8 cellular contexts compared by ENCODE assay signal in the genomic region with DNA sequence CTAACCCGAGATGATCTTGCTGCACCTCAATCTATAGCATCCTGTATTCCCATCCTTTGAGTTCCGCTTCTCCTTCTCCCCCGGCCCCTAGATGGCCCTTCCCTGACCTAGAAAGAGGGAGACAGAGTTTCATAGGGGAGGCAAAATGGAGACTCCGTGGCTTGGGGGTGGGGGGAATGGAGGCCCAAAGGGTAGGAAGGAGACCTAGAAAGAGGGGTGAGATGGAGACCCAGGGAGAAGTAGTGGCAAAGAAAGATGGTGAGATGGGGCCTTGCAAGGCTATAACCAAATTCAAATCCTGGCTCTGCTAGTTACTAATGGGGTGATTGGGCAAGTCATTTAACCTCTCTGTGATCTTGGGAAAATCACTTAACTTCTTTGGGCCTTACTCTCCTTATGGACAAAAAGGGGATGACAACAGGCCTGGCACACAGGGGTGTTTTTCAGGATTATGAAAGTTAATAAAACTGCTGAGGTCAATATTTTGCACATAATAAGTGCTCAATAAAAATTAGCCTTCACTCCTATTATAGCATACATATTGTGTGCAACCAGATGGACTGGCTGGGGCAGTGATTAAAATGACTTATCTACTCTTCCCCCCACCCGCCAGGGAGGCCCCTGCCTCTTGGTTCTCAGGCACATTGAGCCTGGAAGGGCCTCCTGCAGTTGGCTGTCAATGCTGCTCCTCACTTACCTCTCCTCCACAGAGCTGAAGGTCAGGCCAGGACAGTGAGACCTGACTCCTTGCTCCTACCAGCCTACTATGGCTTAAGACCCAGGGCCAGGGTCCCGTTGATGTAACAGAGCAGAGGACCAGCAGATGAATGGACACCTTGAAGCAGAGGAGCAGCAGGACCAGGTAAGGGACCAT. TPM values are rescaled to one million over a fixed set of nuclear protein-coding genes. Genes with fewer than 3 reads are reported as not detected.
DNase-seq lines count a peak whose midpoint lies in the region; ATAC-seq and TF ChIP-seq lines count a peak whose summit lies in the region.

No MANE protein-coding gene starts in this region.

- WGBS in mesodermal cell (ENCODE audit: insufficient coverage in 2 of 2), 2 experiments, result 44 to 50% methylated on average over 2 to 4 of the region's 6 CpGs

- CTCF ChIA-PET in MCF 10A (lab: Yijun Ruan, JAX), result interaction anchor here (0.7 to 1.2 kb wide), 4 partner anchors 13 to 1229 kb away, joined by 3 to 4 read pairs (median 4); no protein-coding TSS in a partner anchor

- H3K36me3 Mint-ChIP-seq in MCF 10A (ENCODE audit: insufficient read depth, unreplicated experiment), result peaks cover 62% of the 10 kb centered on the region

- H3K27ac Mint-ChIP-seq in MCF 10A (ENCODE audit: low read depth, unreplicated experiment), result peak overlapping the region; percentile 96

- H3K4me1 Mint-ChIP-seq in MCF 10A (ENCODE audit: insufficient read depth, unreplicated experiment), result peaks cover 49% of the 10 kb centered on the region

- TF ChIP-seq CTCF in 22Rv1 (IDR thresholded peaks at IDR 0.05), result no peak
- TF ChIP-seq CTCF in MCF 10A (IDR thresholded peaks at IDR 0.05; ENCODE audit: unreplicated experiment), result no peak

- intact Hi-C loops in MCF 10A (cut with micrococcal nuclease), result loop anchor here (2.0 kb wide), 1 partner anchor 15 kb away; no protein-coding TSS in a partner anchor

- H3K4me3 Mint-ChIP-seq in MCF 10A (ENCODE audit: unreplicated experiment), result peak overlapping the region; percentile 87

- H3K9ac ChIP-seq in HUES48 (ENCODE audit: low read depth, low read length), result peak overlapping the region; percentile 67

- peak; percentile 26 for DNase-seq in MCF 10A (ENCODE audit: unreplicated experiment)
- no peak for DNase-seq in KG1 (lab: John Stamatoyannopoulos, UW)
- no peak for DNase-seq in HuH-7.5 (ENCODE audit: low spot score)

- H3K4me1 ChIP-seq in HUES48 (ENCODE audit: control insufficient read depth, insufficient read depth, low read length) (peaks cover 33% of the 10 kb centered on the region), mesodermal cell (ENCODE audit: control insufficient read depth, insufficient read depth, low read length, poor library complexity, severe bottlenecking) (peaks cover 28% of the 10 kb centered on the region)

- no peaks in the 10 kb centered on the region for H3K27me3 Mint-ChIP-seq in MCF 10A (ENCODE audit: insufficient read depth, unreplicated experiment)

- H3K27ac ChIP-seq in 22Rv1 (peak overlapping the region; percentile 83), HUES48 (ENCODE audit: low read depth, low read length) (peak overlapping the region; percentile 95), mesodermal cell (ENCODE audit: low read depth, low read length, severe bottlenecking) (peak overlapping the region; percentile 94)

- no peaks in the 10 kb centered on the region for H3K9me3 Mint-ChIP-seq in MCF 10A (ENCODE audit: unreplicated experiment)

- POLR2A ChIA-PET in MCF 10A (lab: Yijun Ruan, JAX), result interaction anchor here (0.6 to 7.2 kb wide), 32 partner anchors 8 to 1363 kb away, joined by 3 to 108 read pairs (median 4); a partner anchor contains a TSS

- peak overlapping the region; percentile 95 for H3K4me3 ChIP-seq in HUES48 (ENCODE audit: low read depth, low read length)
- peak overlapping the region; percentile 100 for H3K4me3 ChIP-seq in mesodermal cell (ENCODE audit: extremely low read depth, insufficient read depth, low read length, poor library complexity, severe bottlenecking)

- no peaks in the 10 kb centered on the region for H3K9me3 ChIP-seq in HUES48 (ENCODE audit: control insufficient read depth, insufficient read depth, low read length)
- H3K9me3 ChIP-seq in mesodermal cell (ENCODE audit: control insufficient read depth, low read length), result no peaks in the 10 kb centered on the region

- H3K36me3 ChIP-seq in HUES48 (ENCODE audit: control insufficient read depth, insufficient read depth, low read length), result peaks cover 38% of the 10 kb centered on the region
- peaks cover 37% of the 10 kb centered on the region for H3K36me3 ChIP-seq in mesodermal cell (ENCODE audit: control insufficient read depth, insufficient read depth, low read length)

- TSS peak; percentile 75 for BruUV-seq in MCF 10A (replicated peaks; lab: Mats Ljungman, UMichigan)

- no peaks in the 10 kb centered on the region for H3K27me3 ChIP-seq in HUES48 (ENCODE audit: control insufficient read depth, insufficient read depth, low read length)

- ATAC-seq in GM21447 (IDR thresholded peaks at IDR 0.05; ENCODE audit: unreplicated experiment) (no peak), GM21390 (IDR thresholded peaks at IDR 0.05; ENCODE audit: unreplicated experiment) (no peak)

RNA-seq across cellular contexts. Expression of a gene that starts 0.6 kb away (rescaled TPM):
- 16.3 and 18.2 TPM in 2 replicates for total RNA-seq in MCF 10A (2022)
- polyA plus RNA-seq in mesodermal cell (2013, experiment 1 of 2), result 9.4 TPM
- polyA plus RNA-seq in mesodermal cell (2013, experiment 2 of 2), result 8.7 TPM

RNA-seq across cellular contexts. Expression of a gene that starts 1.0 kb away (rescaled TPM):
- total RNA-seq in MCF 10A (2022), result 1,536 and 1,736 TPM in 2 replicates
- polyA plus RNA-seq in mesodermal cell (2013, experiment 1 of 2), result 1,420 TPM
- 1,243 TPM for polyA plus RNA-seq in mesodermal cell (2013, experiment 2 of 2)

RNA-seq across cellular contexts. Expression of a gene that starts 5.1 kb away (rescaled TPM):
- 0.89 and 2.8 TPM in 2 replicates for total RNA-seq in MCF 10A (2022)
- polyA plus RNA-seq in mesodermal cell (2013, experiment 1 of 2), result 0.44 TPM
- not detected for polyA plus RNA-seq in mesodermal cell (2013, experiment 2 of 2)

RNA-seq across cellular contexts. Expression of a gene that starts 13.4 kb away (rescaled TPM):
- not detected in 2 replicates for total RNA-seq in MCF 10A (2022)
- polyA plus RNA-seq in mesodermal cell (2013, experiment 1 of 2), result not detected
- not detected for polyA plus RNA-seq in mesodermal cell (2013, experiment 2 of 2)

RNA-seq across cellular contexts. Expression of a gene that starts 17.2 kb away (rescaled TPM):
- total RNA-seq in MCF 10A (2022), result 0.25 and 0.56 TPM in 2 replicates
- polyA plus RNA-seq in mesodermal cell (2013, experiment 1 of 2), result 4.5 TPM
- polyA plus RNA-seq in mesodermal cell (2013, experiment 2 of 2), result 2.7 TPM
